17 cellular contexts compared by ENCODE assay signal in the genomic region with DNA sequence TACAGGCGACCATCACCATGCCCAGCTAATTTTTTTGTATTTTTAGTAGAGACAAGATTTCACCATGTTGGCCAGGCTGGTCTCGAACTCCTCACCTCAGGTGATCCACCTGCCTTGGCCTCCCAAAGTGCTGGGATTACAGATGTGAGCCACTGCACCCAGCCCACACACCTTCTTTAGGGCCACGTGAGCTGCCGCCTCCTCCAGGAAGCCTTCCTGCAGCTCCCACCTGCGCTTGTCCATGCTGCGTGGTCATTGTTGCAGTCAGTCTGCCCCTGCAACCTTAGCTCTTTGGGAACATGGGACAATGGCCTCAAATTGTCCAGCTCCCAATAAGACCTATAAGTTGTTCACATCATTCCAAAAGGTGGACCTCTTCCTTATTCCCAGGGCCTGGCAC. TPM values are rescaled to one million over a fixed set of nuclear protein-coding genes. Genes with fewer than 3 reads are reported as not detected.
DNase-seq lines count a peak whose midpoint lies in the region; ATAC-seq, FAIRE-seq and TF ChIP-seq lines count a peak whose summit lies in the region.
"Not testable (repeated sequence)": the region's sequence is repeated elsewhere in the genome, so short reads cannot be mapped to it uniquely, and the experiment has no call there.
"Had no signal": no experiment of that assay in that cellular context is flagged by ENCODE, and none has a peak within 500 bp of the region (broad histone marks: within the 10 kb centered on the region; RNA-seq: fewer than 3 reads in every experiment).

No MANE protein-coding gene starts in this region.

- H3K27me3 Mint-ChIP-seq in CD4-positive, alpha-beta T cell; activated B cell treated with CpG ODN at 0.5 μM for 24 hours; activated naive CD4-positive, alpha-beta T cell treated with anti-CD3 and anti-CD28 coated beads, Interleukin-2, amount 50 U/mL, for 24 hours; neural crest cell (ENCODE audit: low read depth); stimulated activated memory B cell treated with anti-CD40 and anti-IgM and Interleukin-4, amounts not matched to agents 10 μg/mL and 1 μg/mL and 100 μg/mL, for 72 hours: not testable (repeated sequence)

- not testable (repeated sequence) for TF ChIP-seq CTCF in A549 (IDR thresholded peaks at IDR 0.05); CD4-positive, alpha-beta T cell (IDR thresholded peaks at IDR 0.05); activated B cell treated with CpG ODN at 0.5 μM for 24 hours (IDR thresholded peaks at IDR 0.05); neural crest cell (conservative IDR thresholded peaks at IDR 0.05)

- not testable (repeated sequence) for DNase-seq in A549 (ENCODE audit: low read depth in 1 of 2, low spot score in 1 of 2); CD4-positive, alpha-beta T cell; activated B cell treated with CpG ODN at 0.5 μM for 24 hours; neural crest cell (ENCODE audit: low read depth, low spot score)
- DNase-seq in Right ventricle myocardium inferior (ENCODE audit: missing footprints), result peak; percentile 40

- H3K4me3 ChIP-seq in A549; BLaER1 treated with 17β-estradiol and CSF1 and Interleukin-3, amounts not matched to agents 10 nM and 100 nM: not testable (repeated sequence)

- not testable (repeated sequence) for TF ChIP-seq POLR2A in A549 (IDR thresholded peaks at IDR 0.05; ENCODE audit: low read length)

- CTCF ChIA-PET in A549 (lab: Yijun Ruan, JAX), result interaction anchor here (0.8 kb wide), 1 partner anchor 31 kb away, joined by 3 read pairs; no protein-coding TSS in a partner anchor
- CTCF ChIA-PET in CD4-positive, alpha-beta T cell (lab: Charles Lee), result interaction anchor here (0.7 kb wide), 1 partner anchor 23 kb away, joined by 3 read pairs; no protein-coding TSS in a partner anchor
- CTCF ChIA-PET in activated B cell treated with CpG ODN at 0.5 μM for 24 hours (lab: Charles Lee), result not testable (repeated sequence)

- intact Hi-C loops in CD4-positive, alpha-beta T cell (cut with DNase I, micrococcal nuclease), result loop anchor here in 1 of 2 experiments (10.0 kb wide), 1 partner anchor 60 kb away; no protein-coding TSS in a partner anchor
- intact Hi-C loops in activated B cell treated with CpG ODN at 0.5 μM for 24 hours (cut with micrococcal nuclease); Right ventricle myocardium inferior (cut with DNase I): not testable (repeated sequence)

- H3K4me2 ChIP-seq in A549, result not testable (repeated sequence)
- peak overlapping the region in 6 of 11 experiments; percentile 77 to 87 (median 84); a peak in 12 of 22 replicates for H3K4me2 ChIP-seq in BLaER1 treated with 17β-estradiol and CSF1 and Interleukin-3, amounts not matched to agents 10 nM and 100 nM

- H3K36me3 ChIP-seq in BLaER1 treated with 17β-estradiol and CSF1 and Interleukin-3, amounts not matched to agents 10 nM and 100 nM, result not testable (repeated sequence)

- not testable (repeated sequence) for ATAC-seq in A549; CD4-positive, alpha-beta T cell (ENCODE audit: poor library complexity); activated B cell treated with CpG ODN at 0.5 μM for 24 hours (ENCODE audit: low read depth); Right ventricle myocardium inferior; stimulated activated memory B cell treated with anti-CD40 and anti-IgM and Interleukin-4, amounts not matched to agents 10 μg/mL and 1 μg/mL and 100 μg/mL, for 72 hours

- H3K27ac ChIP-seq in A549; CD4-positive, alpha-beta T cell (ENCODE audit: low read depth, low read length): not testable (repeated sequence)
- peak overlapping the region in 7 of 11 experiments; percentile 74 to 94 (median 82); a peak in 13 of 22 replicates for H3K27ac ChIP-seq in BLaER1 treated with 17β-estradiol and CSF1 and Interleukin-3, amounts not matched to agents 10 nM and 100 nM

- not testable (repeated sequence) for TF ChIP-seq EP300 in A549 (IDR thresholded peaks at IDR 0.05)

- peak overlapping the region; percentile 53 for H3K27ac Mint-ChIP-seq in CD4-positive, alpha-beta T cell
- H3K27ac Mint-ChIP-seq in activated B cell treated with CpG ODN at 0.5 μM for 24 hours, result peak overlapping the region; percentile 42
- H3K27ac Mint-ChIP-seq in activated naive CD4-positive, alpha-beta T cell treated with anti-CD3 and anti-CD28 coated beads, Interleukin-2, amount 50 U/mL, for 24 hours, result peak overlapping the region; percentile 73
- H3K27ac Mint-ChIP-seq in neural crest cell (ENCODE audit: unreplicated experiment), result peak overlapping the region; percentile 40
- peak overlapping the region; percentile 9 for H3K27ac Mint-ChIP-seq in stimulated activated memory B cell treated with anti-CD40 and anti-IgM and Interleukin-4, amounts not matched to agents 10 μg/mL and 1 μg/mL and 100 μg/mL, for 72 hours

- POLR2A ChIA-PET in A549 (lab: Yijun Ruan, JAX), result not testable (repeated sequence)
- POLR2A ChIA-PET in CD4-positive, alpha-beta T cell (lab: Charles Lee), result interaction anchor here (1.0 kb wide), 1 partner anchor 13 kb away, joined by 4 read pairs; no protein-coding TSS in a partner anchor
- POLR2A ChIA-PET in activated B cell treated with CpG ODN at 0.5 μM for 24 hours (lab: Charles Lee), result interaction anchor here (0.6 to 1.4 kb wide), 2 partner anchors 10 to 741 kb away, joined by 4 to 5 read pairs; a partner anchor contains a TSS

- not testable (repeated sequence) for TF ChIP-seq RAD21 in A549 (conservative IDR thresholded peaks at IDR 0.05 in 1 of 2, IDR thresholded peaks at IDR 0.05 in 1 of 2)

- not testable (repeated sequence) for H3K27me3 ChIP-seq in BLaER1 treated with 17β-estradiol and CSF1 and Interleukin-3, amounts not matched to agents 10 nM and 100 nM; CD4-positive, alpha-beta T cell (ENCODE audit: control insufficient read depth, insufficient read depth, low read length)

- H3K4me3 Mint-ChIP-seq in CD4-positive, alpha-beta T cell; activated B cell treated with CpG ODN at 0.5 μM for 24 hours; activated naive CD4-positive, alpha-beta T cell treated with anti-CD3 and anti-CD28 coated beads, Interleukin-2, amount 50 U/mL, for 24 hours; neural crest cell; stimulated activated memory B cell treated with anti-CD40 and anti-IgM and Interleukin-4, amounts not matched to agents 10 μg/mL and 1 μg/mL and 100 μg/mL, for 72 hours: not testable (repeated sequence)

- not testable (repeated sequence) for H3K9me3 Mint-ChIP-seq in CD4-positive, alpha-beta T cell; activated B cell treated with CpG ODN at 0.5 μM for 24 hours; activated naive CD4-positive, alpha-beta T cell treated with anti-CD3 and anti-CD28 coated beads, Interleukin-2, amount 50 U/mL, for 24 hours; neural crest cell; stimulated activated memory B cell treated with anti-CD40 and anti-IgM and Interleukin-4, amounts not matched to agents 10 μg/mL and 1 μg/mL and 100 μg/mL, for 72 hours

- not testable (repeated sequence) for FAIRE-seq in A549 (lab: Jason Lieb, UNC)

- H3K4me1 Mint-ChIP-seq in CD4-positive, alpha-beta T cell (ENCODE audit: low read depth), result peaks cover 27% of the 10 kb centered on the region
- peaks cover 22% of the 10 kb centered on the region for H3K4me1 Mint-ChIP-seq in activated B cell treated with CpG ODN at 0.5 μM for 24 hours
- peaks cover 27% of the 10 kb centered on the region for H3K4me1 Mint-ChIP-seq in activated naive CD4-positive, alpha-beta T cell treated with anti-CD3 and anti-CD28 coated beads, Interleukin-2, amount 50 U/mL, for 24 hours
- not testable (repeated sequence) for H3K4me1 Mint-ChIP-seq in neural crest cell; stimulated activated memory B cell treated with anti-CD40 and anti-IgM and Interleukin-4, amounts not matched to agents 10 μg/mL and 1 μg/mL and 100 μg/mL, for 72 hours

- H3K9me3 ChIP-seq in A549; BLaER1 treated with 17β-estradiol and CSF1 and Interleukin-3, amounts not matched to agents 10 nM and 100 nM (replicated peaks in 1 of 11); CD4-positive, alpha-beta T cell (ENCODE audit: control insufficient read depth, low read length): not testable (repeated sequence)

- WGBS in A549 (ENCODE audit: missing lambda C conversion rate), result 89% methylated on average over 6 of the region's 6 CpGs

- not testable (repeated sequence) for H3K4me1 ChIP-seq in A549
- H3K4me1 ChIP-seq in BLaER1 treated with 17β-estradiol and CSF1 and Interleukin-3, amounts not matched to agents 10 nM and 100 nM, result peaks cover 52 to 99% (median 88%) of the 10 kb centered on the region in 10 experiments

- H3K9ac ChIP-seq in BLaER1 treated with 17β-estradiol and CSF1 and Interleukin-3, amounts not matched to agents 10 nM and 100 nM, result peak overlapping the region in 5 of 11 experiments; percentile 13 to 63 (median 63); a peak in 4 of 22 replicates

- H4K20me1 ChIP-seq in BLaER1 treated with 17β-estradiol and CSF1 and Interleukin-3, amounts not matched to agents 10 nM and 100 nM, result not testable (repeated sequence)

- not testable (repeated sequence) for H3K36me3 Mint-ChIP-seq in CD4-positive, alpha-beta T cell (ENCODE audit: low read depth); activated B cell treated with CpG ODN at 0.5 μM for 24 hours (ENCODE audit: low read depth); activated naive CD4-positive, alpha-beta T cell treated with anti-CD3 and anti-CD28 coated beads, Interleukin-2, amount 50 U/mL, for 24 hours; neural crest cell (ENCODE audit: low read depth); stimulated activated memory B cell treated with anti-CD40 and anti-IgM and Interleukin-4, amounts not matched to agents 10 μg/mL and 1 μg/mL and 100 μg/mL, for 72 hours

RNA-seq across cellular contexts. Expression of a gene that starts 10.3 kb away (rescaled TPM):
- polyA plus RNA-seq in A549 (2011; rRNA removed), result not detected in 2 replicates
- not detected in 2 replicates for polyA plus RNA-seq in A549 (2012; cell fraction: cytosol; rRNA removed)
- not detected in 2 replicates for polyA plus RNA-seq in A549 (2012; cell fraction: nucleus; rRNA removed)
- polyA plus RNA-seq in A549 (2017; fragmentation: RNase III; extraction: RNeasy Plus Mini Kit Qiagen cat#74134 plus additional on column Dnase treatment), result not detected in 3 replicates
- not detected in 2 replicates for polyA minus RNA-seq in A549 (2011; rRNA and poly(A)+ RNA removed)
- total RNA-seq in CD4-positive, alpha-beta T cell, result not detected
- total RNA-seq in activated B cell treated with CpG ODN at 0.5 μM for 24 hours, result 1.4 and 1.6 TPM in 2 replicates
- 0.54 TPM for total RNA-seq in Right ventricle myocardium inferior
- not detected in 2 replicates for total RNA-seq in neural crest cell
- total RNA-seq: A172; A673; CD4-positive, alpha-beta memory T cell; CD8-positive, alpha-beta memory T cell; Daoy; G401; GM12878 had no signal
- polyA plus RNA-seq: AG04450; BJ; CD4-positive, alpha-beta memory T cell; CD8-positive, alpha-beta memory T cell; GM12878 had no signal

RNA-seq across cellular contexts. Expression of a gene that starts 14.7 kb away (rescaled TPM):
- 15.8 and 16.8 TPM in 2 replicates for polyA plus RNA-seq in A549 (2011; rRNA removed)
- 10.4 and 12.2 TPM in 2 replicates for polyA plus RNA-seq in A549 (2012; cell fraction: cytosol; rRNA removed)
- 24.0 and 27.5 TPM in 2 replicates for polyA plus RNA-seq in A549 (2012; cell fraction: nucleus; rRNA removed)
- 16.4 to 18.1 TPM (median 16.6 TPM) in 3 replicates for polyA plus RNA-seq in A549 (2017; fragmentation: RNase III; extraction: RNeasy Plus Mini Kit Qiagen cat#74134 plus additional on column Dnase treatment)
- polyA minus RNA-seq in A549 (2011; rRNA and poly(A)+ RNA removed), result 7.9 and 14.1 TPM in 2 replicates
- 100 to 1,000 TPM; 159 to 161 TPM for total RNA-seq in CD4-positive, alpha-beta T cell
- 49.7 and 59.3 TPM in 2 replicates for total RNA-seq in activated B cell treated with CpG ODN at 0.5 μM for 24 hours
- total RNA-seq in Right ventricle myocardium inferior, result 18.7 TPM
- total RNA-seq in neural crest cell, result 60.7 and 64.8 TPM in 2 replicates

RNA-seq across cellular contexts. Expression of a gene that starts 54.3 kb away (rescaled TPM):
- polyA plus RNA-seq in A549 (2011; rRNA removed), result 47.7 and 56.0 TPM in 2 replicates
- 83.9 and 94.4 TPM in 2 replicates for polyA plus RNA-seq in A549 (2012; cell fraction: cytosol; rRNA removed)
- polyA plus RNA-seq in A549 (2012; cell fraction: nucleus; rRNA removed), result 226 and 234 TPM in 2 replicates
- polyA plus RNA-seq in A549 (2017; fragmentation: RNase III; extraction: RNeasy Plus Mini Kit Qiagen cat#74134 plus additional on column Dnase treatment), result 51.7 to 60.0 TPM (median 58.1 TPM) in 3 replicates
- 35.3 and 44.2 TPM in 2 replicates for polyA minus RNA-seq in A549 (2011; rRNA and poly(A)+ RNA removed)
- 1 to 10 TPM; 6.7 to 7.4 TPM for total RNA-seq in CD4-positive, alpha-beta T cell
- 39.5 and 42.2 TPM in 2 replicates for total RNA-seq in activated B cell treated with CpG ODN at 0.5 μM for 24 hours
- total RNA-seq in Right ventricle myocardium inferior, result 22.3 TPM
- 56.9 and 60.2 TPM in 2 replicates for total RNA-seq in neural crest cell

Comparison
In these comparisons a context has a peak if more than half of its experiments do, and no peak if none do; other contexts are left out.
1. H3K27ac Mint-ChIP-seq: peak in every context shown above with its lines; median percentile 73 in activated naive CD4-positive, alpha-beta T cell treated with anti-CD3 and anti-CD28 coated beads, Interleukin-2, amount 50 U/mL, for 24 hours; 53 in CD4-positive, alpha-beta T cell; 42 in activated B cell treated with CpG ODN at 0.5 μM for 24 hours; 40 in neural crest cell; 9 in stimulated activated memory B cell treated with anti-CD40 and anti-IgM and Interleukin-4, amounts not matched to agents 10 μg/mL and 1 μg/mL and 100 μg/mL, for 72 hours.